In the genomic region with DNA sequence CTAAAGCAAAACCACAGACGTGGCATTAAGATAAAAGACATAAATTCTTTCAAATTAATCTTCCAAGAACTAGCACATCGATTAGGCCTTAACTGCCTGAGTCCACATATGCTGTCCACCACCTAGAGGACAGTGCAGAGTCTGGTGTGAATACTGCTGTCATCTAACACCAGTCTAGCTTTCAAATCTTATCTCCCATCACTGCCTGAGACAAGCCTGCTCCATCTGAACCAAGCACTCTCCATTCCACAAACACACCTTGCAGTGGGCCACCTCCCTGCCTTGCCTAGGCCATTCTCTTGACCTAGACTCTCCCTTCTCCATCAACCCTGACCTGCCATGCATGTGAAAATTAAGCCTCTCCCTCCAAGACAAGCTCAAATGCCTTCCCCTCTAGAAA, we compare ENCODE assay signal across 17 cellular contexts.
"Had no signal": no experiment of that assay in that cellular context is flagged by ENCODE, and none has a peak within 500 bp of the region (broad histone marks: within the 10 kb centered on the region; RNA-seq: fewer than 3 reads in every experiment).

No MANE protein-coding gene starts in this region.

- H3K27me3 ChIP-seq: foreskin keratinocyte, hepatocyte, neutrophil had no signal

- ATAC-seq: foreskin keratinocyte; mucosa of descending colon; naive thymus-derived CD8-positive, alpha-beta T cell; sciatic nerve had no signal

- H3K27me3 Mint-ChIP-seq: dendritic cell treated with granulocyte-macrophage colony-stimulating factor and Interleukin-4, amounts not matched to agents 40 ng/mL and 50 ng/mL, for 4 days; naive thymus-derived CD8-positive, alpha-beta T cell had no signal

- H3K36me3 ChIP-seq: neutrophil had no signal

- H3K27ac ChIP-seq: foreskin keratinocyte, hepatocyte, neutrophil had no signal

- H3K9me3 ChIP-seq: mucosa of descending colon, neutrophil had no signal

- H3K27ac Mint-ChIP-seq: dendritic cell treated with granulocyte-macrophage colony-stimulating factor and Interleukin-4, amounts not matched to agents 40 ng/mL and 50 ng/mL, for 4 days; naive thymus-derived CD8-positive, alpha-beta T cell had no signal

- H3K9me3 Mint-ChIP-seq: dendritic cell treated with granulocyte-macrophage colony-stimulating factor and Interleukin-4, amounts not matched to agents 40 ng/mL and 50 ng/mL, for 4 days; naive thymus-derived CD8-positive, alpha-beta T cell had no signal

- H3K4me1 ChIP-seq: foreskin keratinocyte had no signal

- H3K4me3 ChIP-seq: hepatocyte, mucosa of descending colon, skin epidermis had no signal

- DNase-seq: cerebellar nuclear complex; erythroblast; foreskin keratinocyte; kidney; left cardiac atrium; left ventricle myocardium superior; mucosa of descending colon; naive thymus-derived CD8-positive, alpha-beta T cell; posterior cingulate gyrus; stimulated activated CD4-positive, alpha-beta T cell treated with anti-CD3 and anti-CD28 coated beads, Interleukin-12 subunit alpha, Interleukin-12 subunit beta, amount 100 ng/mL, for 4 hours; stimulated activated CD4-positive, alpha-beta T cell treated with anti-CD3 and anti-CD28 coated beads, Interleukin-2, amount 100 ng/mL, for 48 hours; stimulated activated naive CD4-positive, alpha-beta T cell treated with Interleukin-2 at 50 U/mL for 16 hours had no signal

- H3K36me3 Mint-ChIP-seq: naive thymus-derived CD8-positive, alpha-beta T cell had no signal

- H3K4me3 Mint-ChIP-seq: dendritic cell treated with granulocyte-macrophage colony-stimulating factor and Interleukin-4, amounts not matched to agents 40 ng/mL and 50 ng/mL, for 4 days; naive thymus-derived CD8-positive, alpha-beta T cell had no signal
